1 cellular context compared by ENCODE assay signal in the genomic region with DNA sequence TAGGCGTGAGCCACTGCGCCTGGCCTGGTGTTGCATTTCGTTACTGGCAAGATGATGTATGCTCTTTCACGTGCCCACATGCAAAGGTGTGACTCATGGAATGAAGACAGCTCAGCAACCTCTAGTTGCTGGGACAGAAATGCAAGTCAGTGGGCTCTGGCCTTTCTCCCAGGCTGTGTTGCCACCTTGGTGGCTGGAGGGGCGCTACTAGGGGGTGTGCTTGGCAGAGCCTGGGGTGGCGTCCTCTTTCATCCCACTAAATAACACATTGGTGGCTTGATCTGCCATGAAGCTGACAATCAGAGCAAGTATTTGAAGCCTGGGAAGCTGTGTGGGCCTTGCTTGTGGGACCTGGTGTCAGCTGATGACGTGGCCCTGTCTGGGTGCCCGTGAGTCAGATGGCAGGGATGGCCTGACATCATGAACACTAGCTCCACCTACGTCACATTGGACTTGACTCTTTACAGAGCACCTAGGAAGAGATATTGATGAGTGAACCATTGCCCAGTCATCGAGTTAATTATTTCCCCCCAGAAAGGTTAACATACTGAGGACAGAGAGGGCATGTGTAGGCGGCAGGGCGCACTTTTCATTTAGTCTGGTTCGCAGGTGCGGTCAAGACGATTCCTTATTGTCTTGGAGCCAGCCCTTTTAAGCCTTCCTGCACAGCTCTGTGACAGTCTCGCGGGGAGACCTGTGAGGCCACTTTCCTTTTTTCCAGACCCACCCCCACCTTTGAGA.
TF ChIP-seq lines count a peak whose summit lies in the region.

No MANE protein-coding gene starts in this region.

TF ChIP-seq in HepG2, 621 proteins besides CTCF, POLR2A, EP300 and RAD21 (continued from another document and continues in another):
- TF ChIP-seq, protein P1, sequence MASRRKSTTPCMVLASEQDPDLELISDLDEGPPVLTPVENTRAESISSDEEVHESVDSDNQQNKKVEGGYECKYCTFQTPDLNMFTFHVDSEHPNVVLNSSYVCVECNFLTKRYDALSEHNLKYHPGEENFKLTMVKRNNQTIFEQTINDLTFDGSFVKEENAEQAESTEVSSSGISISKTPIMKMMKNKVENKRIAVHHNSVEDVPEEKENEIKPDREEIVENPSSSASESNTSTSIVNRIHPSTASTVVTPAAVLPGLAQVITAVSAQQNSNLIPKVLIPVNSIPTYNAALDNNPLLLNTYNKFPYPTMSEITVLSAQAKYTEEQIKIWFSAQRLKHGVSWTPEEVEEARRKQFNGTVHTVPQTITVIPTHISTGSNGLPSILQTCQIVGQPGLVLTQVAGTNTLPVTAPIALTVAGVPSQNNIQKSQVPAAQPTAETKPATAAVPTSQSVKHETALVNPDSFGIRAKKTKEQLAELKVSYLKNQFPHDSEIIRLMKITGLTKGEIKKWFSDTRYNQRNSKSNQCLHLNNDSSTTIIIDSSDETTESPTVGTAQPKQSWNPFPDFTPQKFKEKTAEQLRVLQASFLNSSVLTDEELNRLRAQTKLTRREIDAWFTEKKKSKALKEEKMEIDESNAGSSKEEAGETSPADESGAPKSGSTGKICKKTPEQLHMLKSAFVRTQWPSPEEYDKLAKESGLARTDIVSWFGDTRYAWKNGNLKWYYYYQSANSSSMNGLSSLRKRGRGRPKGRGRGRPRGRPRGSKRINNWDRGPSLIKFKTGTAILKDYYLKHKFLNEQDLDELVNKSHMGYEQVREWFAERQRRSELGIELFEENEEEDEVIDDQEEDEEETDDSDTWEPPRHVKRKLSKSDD (CRISPR knock-in tag; IDR thresholded peaks at IDR 0.05; ENCODE audit: low read depth) = peak; percentile 64; the same call in 1 of the 2 replicates
- TF ChIP-seq DNMT3B (CRISPR knock-in tag; conservative IDR thresholded peaks at IDR 0.05) (no peak), FOSL2 (CRISPR knock-in tag; IDR thresholded peaks at IDR 0.05) (peak; percentile 41; the same call in 1 of the 2 replicates), ZNF891 (CRISPR knock-in tag; IDR thresholded peaks at IDR 0.05) (0 out of 2 replicates have a peak, but pooled peaks have one; percentile 41), GATAD2A (CRISPR knock-in tag; IDR thresholded peaks at IDR 0.05) (peak; percentile 11; the same call in 1 of the 2 replicates), CREM (IDR thresholded peaks at IDR 0.05) (peak; percentile 64), CREM (CRISPR knock-in tag; IDR thresholded peaks at IDR 0.05) (no peak), KMT2B (CRISPR knock-in tag; IDR thresholded peaks at IDR 0.05) (no peak), CBFB (CRISPR knock-in tag; IDR thresholded peaks at IDR 0.05) (no peak), ZNF549 (CRISPR knock-in tag; IDR thresholded peaks at IDR 0.05) (no peak), ZNF333 (CRISPR knock-in tag; IDR thresholded peaks at IDR 0.05; ENCODE audit: borderline replicate concordance) (0 out of 2 replicates have a peak, but pooled peaks have one; percentile 50), ZNF670 (CRISPR knock-in tag; IDR thresholded peaks at IDR 0.05; ENCODE audit: borderline replicate concordance) (no peak), HOXA3 (CRISPR knock-in tag; IDR thresholded peaks at IDR 0.05) (peak; percentile 82)
- TF ChIP-seq, protein P2, sequence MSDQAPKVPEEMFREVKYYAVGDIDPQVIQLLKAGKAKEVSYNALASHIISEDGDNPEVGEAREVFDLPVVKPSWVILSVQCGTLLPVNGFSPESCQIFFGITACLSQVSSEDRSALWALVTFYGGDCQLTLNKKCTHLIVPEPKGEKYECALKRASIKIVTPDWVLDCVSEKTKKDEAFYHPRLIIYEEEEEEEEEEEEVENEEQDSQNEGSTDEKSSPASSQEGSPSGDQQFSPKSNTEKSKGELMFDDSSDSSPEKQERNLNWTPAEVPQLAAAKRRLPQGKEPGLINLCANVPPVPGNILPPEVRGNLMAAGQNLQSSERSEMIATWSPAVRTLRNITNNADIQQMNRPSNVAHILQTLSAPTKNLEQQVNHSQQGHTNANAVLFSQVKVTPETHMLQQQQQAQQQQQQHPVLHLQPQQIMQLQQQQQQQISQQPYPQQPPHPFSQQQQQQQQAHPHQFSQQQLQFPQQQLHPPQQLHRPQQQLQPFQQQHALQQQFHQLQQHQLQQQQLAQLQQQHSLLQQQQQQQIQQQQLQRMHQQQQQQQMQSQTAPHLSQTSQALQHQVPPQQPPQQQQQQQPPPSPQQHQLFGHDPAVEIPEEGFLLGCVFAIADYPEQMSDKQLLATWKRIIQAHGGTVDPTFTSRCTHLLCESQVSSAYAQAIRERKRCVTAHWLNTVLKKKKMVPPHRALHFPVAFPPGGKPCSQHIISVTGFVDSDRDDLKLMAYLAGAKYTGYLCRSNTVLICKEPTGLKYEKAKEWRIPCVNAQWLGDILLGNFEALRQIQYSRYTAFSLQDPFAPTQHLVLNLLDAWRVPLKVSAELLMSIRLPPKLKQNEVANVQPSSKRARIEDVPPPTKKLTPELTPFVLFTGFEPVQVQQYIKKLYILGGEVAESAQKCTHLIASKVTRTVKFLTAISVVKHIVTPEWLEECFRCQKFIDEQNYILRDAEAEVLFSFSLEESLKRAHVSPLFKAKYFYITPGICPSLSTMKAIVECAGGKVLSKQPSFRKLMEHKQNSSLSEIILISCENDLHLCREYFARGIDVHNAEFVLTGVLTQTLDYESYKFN (CRISPR knock-in tag; conservative IDR thresholded peaks at IDR 0.05) = peak; percentile 43
- TF ChIP-seq, protein P3, sequence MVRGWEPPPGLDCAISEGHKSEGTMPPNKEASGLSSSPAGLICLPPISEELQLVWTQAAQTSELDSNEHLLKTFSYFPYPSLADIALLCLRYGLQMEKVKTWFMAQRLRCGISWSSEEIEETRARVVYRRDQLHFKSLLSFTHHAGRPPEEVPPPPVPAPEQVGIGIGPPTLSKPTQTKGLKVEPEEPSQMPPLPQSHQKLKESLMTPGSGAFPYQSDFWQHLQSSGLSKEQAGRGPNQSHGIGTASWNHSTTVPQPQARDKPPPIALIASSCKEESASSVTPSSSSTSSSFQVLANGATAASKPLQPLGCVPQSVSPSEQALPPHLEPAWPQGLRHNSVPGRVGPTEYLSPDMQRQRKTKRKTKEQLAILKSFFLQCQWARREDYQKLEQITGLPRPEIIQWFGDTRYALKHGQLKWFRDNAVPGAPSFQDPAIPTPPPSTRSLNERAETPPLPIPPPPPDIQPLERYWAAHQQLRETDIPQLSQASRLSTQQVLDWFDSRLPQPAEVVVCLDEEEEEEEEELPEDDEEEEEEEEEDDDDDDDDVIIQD (CRISPR knock-in tag; IDR thresholded peaks at IDR 0.05; ENCODE audit: low read depth) = no peak
- TF ChIP-seq, protein P4, sequence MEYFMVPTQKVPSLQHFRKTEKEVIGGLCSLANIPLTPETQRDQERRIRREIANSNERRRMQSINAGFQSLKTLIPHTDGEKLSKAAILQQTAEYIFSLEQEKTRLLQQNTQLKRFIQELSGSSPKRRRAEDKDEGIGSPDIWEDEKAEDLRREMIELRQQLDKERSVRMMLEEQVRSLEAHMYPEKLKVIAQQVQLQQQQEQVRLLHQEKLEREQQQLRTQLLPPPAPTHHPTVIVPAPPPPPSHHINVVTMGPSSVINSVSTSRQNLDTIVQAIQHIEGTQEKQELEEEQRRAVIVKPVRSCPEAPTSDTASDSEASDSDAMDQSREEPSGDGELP (IDR thresholded peaks at IDR 0.05; ENCODE audit: borderline replicate concordance, low read depth) = peak; percentile 46; the same call in 1 of the 2 replicates
- TF ChIP-seq, protein P5, sequence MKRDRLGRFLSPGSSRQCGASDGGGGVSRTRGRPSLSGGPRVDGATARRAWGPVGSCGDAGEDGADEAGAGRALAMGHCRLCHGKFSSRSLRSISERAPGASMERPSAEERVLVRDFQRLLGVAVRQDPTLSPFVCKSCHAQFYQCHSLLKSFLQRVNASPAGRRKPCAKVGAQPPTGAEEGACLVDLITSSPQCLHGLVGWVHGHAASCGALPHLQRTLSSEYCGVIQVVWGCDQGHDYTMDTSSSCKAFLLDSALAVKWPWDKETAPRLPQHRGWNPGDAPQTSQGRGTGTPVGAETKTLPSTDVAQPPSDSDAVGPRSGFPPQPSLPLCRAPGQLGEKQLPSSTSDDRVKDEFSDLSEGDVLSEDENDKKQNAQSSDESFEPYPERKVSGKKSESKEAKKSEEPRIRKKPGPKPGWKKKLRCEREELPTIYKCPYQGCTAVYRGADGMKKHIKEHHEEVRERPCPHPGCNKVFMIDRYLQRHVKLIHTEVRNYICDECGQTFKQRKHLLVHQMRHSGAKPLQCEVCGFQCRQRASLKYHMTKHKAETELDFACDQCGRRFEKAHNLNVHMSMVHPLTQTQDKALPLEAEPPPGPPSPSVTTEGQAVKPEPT (CRISPR knock-in tag; IDR thresholded peaks at IDR 0.05; ENCODE audit: low read depth) = no peak
- TF ChIP-seq, protein P6, sequence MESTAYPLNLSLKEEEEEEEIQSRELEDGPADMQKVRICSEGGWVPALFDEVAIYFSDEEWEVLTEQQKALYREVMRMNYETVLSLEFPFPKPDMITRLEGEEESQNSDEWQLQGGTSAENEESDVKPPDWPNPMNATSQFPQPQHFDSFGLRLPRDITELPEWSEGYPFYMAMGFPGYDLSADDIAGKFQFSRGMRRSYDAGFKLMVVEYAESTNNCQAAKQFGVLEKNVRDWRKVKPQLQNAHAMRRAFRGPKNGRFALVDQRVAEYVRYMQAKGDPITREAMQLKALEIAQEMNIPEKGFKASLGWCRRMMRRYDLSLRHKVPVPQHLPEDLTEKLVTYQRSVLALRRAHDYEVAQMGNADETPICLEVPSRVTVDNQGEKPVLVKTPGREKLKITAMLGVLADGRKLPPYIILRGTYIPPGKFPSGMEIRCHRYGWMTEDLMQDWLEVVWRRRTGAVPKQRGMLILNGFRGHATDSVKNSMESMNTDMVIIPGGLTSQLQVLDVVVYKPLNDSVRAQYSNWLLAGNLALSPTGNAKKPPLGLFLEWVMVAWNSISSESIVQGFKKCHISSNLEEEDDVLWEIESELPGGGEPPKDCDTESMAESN (CRISPR knock-in tag; conservative IDR thresholded peaks at IDR 0.05) = 0 out of 2 replicates have a peak, but pooled peaks have one; percentile 29
- TF ChIP-seq, protein P7, sequence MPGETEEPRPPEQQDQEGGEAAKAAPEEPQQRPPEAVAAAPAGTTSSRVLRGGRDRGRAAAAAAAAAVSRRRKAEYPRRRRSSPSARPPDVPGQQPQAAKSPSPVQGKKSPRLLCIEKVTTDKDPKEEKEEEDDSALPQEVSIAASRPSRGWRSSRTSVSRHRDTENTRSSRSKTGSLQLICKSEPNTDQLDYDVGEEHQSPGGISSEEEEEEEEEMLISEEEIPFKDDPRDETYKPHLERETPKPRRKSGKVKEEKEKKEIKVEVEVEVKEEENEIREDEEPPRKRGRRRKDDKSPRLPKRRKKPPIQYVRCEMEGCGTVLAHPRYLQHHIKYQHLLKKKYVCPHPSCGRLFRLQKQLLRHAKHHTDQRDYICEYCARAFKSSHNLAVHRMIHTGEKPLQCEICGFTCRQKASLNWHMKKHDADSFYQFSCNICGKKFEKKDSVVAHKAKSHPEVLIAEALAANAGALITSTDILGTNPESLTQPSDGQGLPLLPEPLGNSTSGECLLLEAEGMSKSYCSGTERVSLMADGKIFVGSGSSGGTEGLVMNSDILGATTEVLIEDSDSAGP (CRISPR knock-in tag; IDR thresholded peaks at IDR 0.05; ENCODE audit: borderline replicate concordance) = peak; percentile 15; the same call in 1 of the 2 replicates
- TF ChIP-seq, protein P8, sequence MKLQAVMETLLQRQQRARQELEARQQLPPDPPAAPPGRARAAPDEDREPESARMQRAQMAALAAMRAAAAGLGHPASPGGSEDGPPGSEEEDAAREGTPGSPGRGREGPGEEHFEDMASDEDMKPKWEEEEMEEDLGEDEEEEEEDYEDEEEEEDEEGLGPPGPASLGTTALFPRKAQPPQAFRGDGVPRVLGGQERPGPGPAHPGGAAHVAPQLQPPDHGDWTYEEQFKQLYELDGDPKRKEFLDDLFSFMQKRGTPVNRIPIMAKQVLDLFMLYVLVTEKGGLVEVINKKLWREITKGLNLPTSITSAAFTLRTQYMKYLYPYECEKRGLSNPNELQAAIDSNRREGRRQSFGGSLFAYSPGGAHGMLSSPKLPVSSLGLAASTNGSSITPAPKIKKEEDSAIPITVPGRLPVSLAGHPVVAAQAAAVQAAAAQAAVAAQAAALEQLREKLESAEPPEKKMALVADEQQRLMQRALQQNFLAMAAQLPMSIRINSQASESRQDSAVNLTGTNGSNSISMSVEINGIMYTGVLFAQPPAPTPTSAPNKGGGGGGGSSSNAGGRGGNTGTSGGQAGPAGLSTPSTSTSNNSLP (IDR thresholded peaks at IDR 0.05; ENCODE audit: low read depth, low read length) = peak; percentile 40; the same call in 1 of the 2 replicates
- TF ChIP-seq, protein P9, sequence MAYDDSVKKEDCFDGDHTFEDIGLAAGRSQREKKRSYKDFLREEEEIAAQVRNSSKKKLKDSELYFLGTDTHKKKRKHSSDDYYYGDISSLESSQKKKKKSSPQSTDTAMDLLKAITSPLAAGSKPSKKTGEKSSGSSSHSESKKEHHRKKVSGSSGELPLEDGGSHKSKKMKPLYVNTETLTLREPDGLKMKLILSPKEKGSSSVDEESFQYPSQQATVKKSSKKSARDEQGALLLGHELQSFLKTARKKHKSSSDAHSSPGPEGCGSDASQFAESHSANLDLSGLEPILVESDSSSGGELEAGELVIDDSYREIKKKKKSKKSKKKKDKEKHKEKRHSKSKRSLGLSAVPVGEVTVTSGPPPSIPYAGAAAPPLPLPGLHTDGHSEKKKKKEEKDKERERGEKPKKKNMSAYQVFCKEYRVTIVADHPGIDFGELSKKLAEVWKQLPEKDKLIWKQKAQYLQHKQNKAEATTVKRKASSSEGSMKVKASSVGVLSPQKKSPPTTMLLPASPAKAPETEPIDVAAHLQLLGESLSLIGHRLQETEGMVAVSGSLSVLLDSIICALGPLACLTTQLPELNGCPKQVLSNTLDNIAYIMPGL (CRISPR knock-in tag; IDR thresholded peaks at IDR 0.05; ENCODE audit: borderline replicate concordance in 1 of 2, low read depth in 1 of 2) = 0 out of 4 replicates have a peak, but pooled peaks of 1 of the 2 experiments have one; percentile 3
- TF ChIP-seq, protein P10, sequence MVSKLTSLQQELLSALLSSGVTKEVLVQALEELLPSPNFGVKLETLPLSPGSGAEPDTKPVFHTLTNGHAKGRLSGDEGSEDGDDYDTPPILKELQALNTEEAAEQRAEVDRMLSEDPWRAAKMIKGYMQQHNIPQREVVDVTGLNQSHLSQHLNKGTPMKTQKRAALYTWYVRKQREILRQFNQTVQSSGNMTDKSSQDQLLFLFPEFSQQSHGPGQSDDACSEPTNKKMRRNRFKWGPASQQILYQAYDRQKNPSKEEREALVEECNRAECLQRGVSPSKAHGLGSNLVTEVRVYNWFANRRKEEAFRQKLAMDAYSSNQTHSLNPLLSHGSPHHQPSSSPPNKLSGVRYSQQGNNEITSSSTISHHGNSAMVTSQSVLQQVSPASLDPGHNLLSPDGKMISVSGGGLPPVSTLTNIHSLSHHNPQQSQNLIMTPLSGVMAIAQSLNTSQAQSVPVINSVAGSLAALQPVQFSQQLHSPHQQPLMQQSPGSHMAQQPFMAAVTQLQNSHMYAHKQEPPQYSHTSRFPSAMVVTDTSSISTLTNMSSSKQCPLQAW (CRISPR knock-in tag; IDR thresholded peaks at IDR 0.05) = peak; percentile 85
